In the genomic region with DNA sequence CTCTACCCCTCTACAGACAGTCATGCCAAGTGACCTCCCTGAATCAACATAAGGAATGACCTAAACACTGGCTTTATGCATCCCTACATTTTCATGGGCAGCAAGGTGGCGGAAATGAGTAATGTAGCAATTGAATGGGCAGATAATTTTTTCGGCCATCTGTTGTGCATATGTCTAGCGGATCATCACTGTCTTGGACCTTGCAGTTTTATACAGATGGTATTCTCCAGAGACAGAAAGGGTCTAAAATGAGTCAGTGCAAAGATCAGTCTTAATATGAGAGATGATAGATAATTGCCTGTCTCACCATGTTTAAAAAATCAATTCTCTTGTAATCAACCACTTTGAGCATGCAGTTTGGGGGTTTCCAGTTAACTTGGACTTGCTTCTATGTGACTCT, we compare ENCODE assay signal across 16 cellular contexts.
"Had no signal": no experiment of that assay in that cellular context is flagged by ENCODE, and none has a peak within 500 bp of the region (broad histone marks: within the 10 kb centered on the region; RNA-seq: fewer than 3 reads in every experiment).

No MANE protein-coding gene starts in this region.

- H3K4me3 ChIP-seq: lung, stomach, thoracic aorta had no signal

- H3K36me3 ChIP-seq: stomach, thoracic aorta had no signal

- H3K4me1 ChIP-seq: parathyroid adenoma, stomach had no signal

- H3K9me3 ChIP-seq: stomach, thoracic aorta had no signal

- H3K27me3 ChIP-seq: stomach had no signal

- ATAC-seq: effector memory CD8-positive, alpha-beta T cell; left cardiac atrium; naive thymus-derived CD4-positive, alpha-beta T cell had no signal

- DNase-seq: activated B cell treated with CpG ODN at 0.5 μM for 24 hours; activated CD4-positive, alpha-beta T cell treated with anti-CD3 and anti-CD28 coated beads, Interleukin-2, amount 10 ng/mL, durations not matched to agents 7 days and 5 days; activated CD8-positive, alpha-beta memory T cell treated with anti-CD3 and anti-CD28 coated beads for 24 hours; activated naive CD4-positive, alpha-beta T cell treated with anti-CD3 and anti-CD28 coated beads for 36 hours; effector memory CD8-positive, alpha-beta T cell; immature natural killer cell; left cardiac atrium; naive thymus-derived CD4-positive, alpha-beta T cell; retina; stimulated activated CD4-positive, alpha-beta T cell treated with anti-CD3 and anti-CD28 coated beads, Interleukin-15, amount 100 ng/mL, for 24 hours; stimulated activated CD4-positive, alpha-beta T cell treated with anti-CD3 and anti-CD28 coated beads, Interleukin-4, amount 100 ng/mL, for 24 hours; stomach had no signal

- H3K27ac ChIP-seq: epithelial cell of prostate, parathyroid adenoma, stomach, thoracic aorta had no signal
